9 cellular contexts compared by ENCODE assay signal in genomic region chr6:11044712-11045167, GRCh38. TPM values are rescaled to one million over a fixed set of nuclear protein-coding genes. Genes with fewer than 3 reads are reported as not detected.
DNase-seq lines count a peak whose midpoint lies in the region; ATAC-seq and TF ChIP-seq lines count a peak whose summit lies in the region.
"Had no signal": no experiment of that assay in that cellular context is flagged by ENCODE, and none has a peak within 500 bp of the region (broad histone marks: within the 10 kb centered on the region; RNA-seq: fewer than 3 reads in every experiment).

No MANE protein-coding gene starts in this region.

- H3K27me3 ChIP-seq in iPS-20b (ENCODE audit: insufficient read depth, low read length) (peaks cover 63% of the 10 kb centered on the region), testis (no peaks in the 10 kb centered on the region)

- H3K9me3 Mint-ChIP-seq in activated T-cell treated with anti-CD3 and anti-CD28 coated beads, Interleukin-2, amount 50 U/mL, for 72 hours: no peaks in the 10 kb centered on the region
- no peaks in the 10 kb centered on the region for H3K9me3 Mint-ChIP-seq in activated naive CD8-positive, alpha-beta T cell (ENCODE audit: low read depth)

- H3K27me3 Mint-ChIP-seq in activated T-cell treated with anti-CD3 and anti-CD28 coated beads, Interleukin-2, amount 50 U/mL, for 72 hours (ENCODE audit: low read depth): peaks cover 75% of the 10 kb centered on the region
- H3K27me3 Mint-ChIP-seq in activated naive CD8-positive, alpha-beta T cell: peaks cover 53% of the 10 kb centered on the region

- H3K9me3 ChIP-seq in iPS-20b (ENCODE audit: insufficient read depth, low read depth, low read length): no peaks in the 10 kb centered on the region
- no peaks in the 10 kb centered on the region for H3K9me3 ChIP-seq in testis
- H3K9me3 ChIP-seq: Caco-2 had no signal

- intact Hi-C loops in testis (cut with DNase I; ENCODE audit: low total_unique reads): no loop called here

- TF ChIP-seq POLR2A in testis (IDR thresholded peaks at IDR 0.05): no peak

- ATAC-seq in activated T-cell treated with anti-CD3 and anti-CD28 coated beads, Interleukin-2, amount 50 U/mL, for 72 hours (replicated peaks in 1 of 2): no peak
- no peak for ATAC-seq in GM18909 (IDR thresholded peaks at IDR 0.05; ENCODE audit: poor library complexity, unreplicated experiment)

- H3K4me1 Mint-ChIP-seq in activated T-cell treated with anti-CD3 and anti-CD28 coated beads, Interleukin-2, amount 50 U/mL, for 72 hours (ENCODE audit: low read depth): peaks cover 10% of the 10 kb centered on the region
- H3K4me1 Mint-ChIP-seq in activated naive CD8-positive, alpha-beta T cell (ENCODE audit: low read depth): peaks cover 11% of the 10 kb centered on the region

- TF ChIP-seq CTCF in testis (IDR thresholded peaks at IDR 0.05): no peak

- no peak for DNase-seq in activated T-cell treated with anti-CD3 and anti-CD28 coated beads, Interleukin-2, amount 50 U/mL, for 72 hours
- DNase-seq in activated T-cell treated with anti-CD3 and anti-CD28 coated beads for 4 hours (no peak), testis (peak; percentile 36), SKM-1 treated with dmso at 0.1 percent for 144 hours (lab: John Stamatoyannopoulos, UW; ENCODE audit: unreplicated experiment) (no peak), mesenteric fat pad (ENCODE audit: low spot score) (no peak)
- DNase-seq: Caco-2 had no signal

- no peaks in the 10 kb centered on the region for H3K36me3 ChIP-seq in iPS-20b (ENCODE audit: insufficient read depth, low read depth, low read length)
- H3K36me3 ChIP-seq in testis (ENCODE audit: low read depth, missing control alignments): no peaks in the 10 kb centered on the region

- no peak overlapping the region for H3K9ac ChIP-seq in iPS-20b (ENCODE audit: low read depth, low read length)

- H3K36me3 Mint-ChIP-seq in activated T-cell treated with anti-CD3 and anti-CD28 coated beads, Interleukin-2, amount 50 U/mL, for 72 hours (ENCODE audit: insufficient read depth in 2 of 2): peaks cover 4 to 8% of the 10 kb centered on the region in 2 donors
- H3K36me3 Mint-ChIP-seq in activated naive CD8-positive, alpha-beta T cell: no peaks in the 10 kb centered on the region

- no peak overlapping the region for H3K27ac Mint-ChIP-seq in activated T-cell treated with anti-CD3 and anti-CD28 coated beads, Interleukin-2, amount 50 U/mL, for 72 hours
- no peak overlapping the region for H3K27ac Mint-ChIP-seq in activated naive CD8-positive, alpha-beta T cell

- H3K4me1 ChIP-seq in iPS-20b (ENCODE audit: insufficient read depth, low read length) (no peaks in the 10 kb centered on the region), testis (peaks cover 3% of the 10 kb centered on the region)

- H3K4me3 Mint-ChIP-seq in activated T-cell treated with anti-CD3 and anti-CD28 coated beads, Interleukin-2, amount 50 U/mL, for 72 hours: peak overlapping the region; percentile 80 to 81
- H3K4me3 Mint-ChIP-seq in activated naive CD8-positive, alpha-beta T cell: peak overlapping the region; percentile 81

- 19 to 37% methylated on average over 12 to 23 of the region's 23 CpGs for WGBS in testis, 2 donors

- H3K27ac ChIP-seq in iPS-20b (ENCODE audit: low read length) (no peak overlapping the region), testis (peak overlapping the region; percentile 76 to 84)

- H3K4me3 ChIP-seq in iPS-20b (ENCODE audit: low read length): peak overlapping the region; percentile 65
- H3K4me3 ChIP-seq in testis: peak overlapping the region; percentile 62 to 75

RNA-seq across cellular contexts. Expression of gene ELOVL2, which starts 0.6 kb away (rescaled TPM):
- total RNA-seq in activated T-cell treated with anti-CD3 and anti-CD28 coated beads, Interleukin-2, amount 50 U/mL, for 72 hours: under 1 TPM in 1 of 2 donors, not detected in 1; 0.07 TPM
- total RNA-seq in testis (10 to 100 TPM; 25.0 to 30.7 TPM), mesenteric fat pad (0.10 TPM)
- 26.7 TPM for polyA plus RNA-seq in testis (ENCODE audit: insufficient read depth, low read depth, low replicate concordance)
- total RNA-seq: Caco-2 had no signal

RNA-seq across cellular contexts. Expression of gene SMIM13, which starts 48.9 kb away (rescaled TPM):
- 1 to 10 TPM; 9.1 to 9.9 TPM for total RNA-seq in activated T-cell treated with anti-CD3 and anti-CD28 coated beads, Interleukin-2, amount 50 U/mL, for 72 hours
- 10 to 100 TPM in 1 of 2 donors, 1 to 10 TPM in 1; 8.9 to 13.2 TPM for total RNA-seq in testis
- polyA plus RNA-seq in testis (ENCODE audit: insufficient read depth, low read depth, low replicate concordance): 7.2 TPM
- 9.5 TPM for total RNA-seq in mesenteric fat pad

Comparison
In these comparisons a context has a peak if more than half of its experiments do, and no peak if none do; other contexts are left out.
1. RNA of gene ELOVL2, which starts 0.6 kb away (total RNA-seq): 25.0 to 30.7 TPM in testis; 0.10 TPM in mesenteric fat pad (single experiment) and 0.07 TPM in activated T-cell treated with anti-CD3 and anti-CD28 coated beads, Interleukin-2, amount 50 U/mL, for 72 hours; every median in the first group is over 10 times any median in the second.